17 cellular contexts compared by ENCODE assay signal in the genomic region with DNA sequence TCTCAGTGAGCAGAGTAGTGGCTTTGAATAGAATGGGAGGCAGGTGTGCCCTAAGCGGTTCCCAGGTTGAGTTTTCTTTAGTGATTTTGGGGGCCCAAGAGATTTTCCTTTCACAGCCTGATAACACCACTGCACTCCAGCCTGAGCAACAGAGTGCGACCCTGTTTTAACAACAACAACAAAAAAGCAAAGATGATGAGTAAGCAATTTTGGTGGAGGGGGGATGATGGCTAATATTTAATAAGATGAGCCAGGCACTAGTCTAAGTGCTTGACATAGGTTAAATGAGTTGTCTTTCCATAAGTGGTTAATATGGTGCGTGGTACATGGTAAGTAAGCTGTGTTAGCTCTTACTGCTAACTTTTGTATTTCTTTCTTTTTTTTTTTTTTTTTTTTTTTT. TPM values are rescaled to one million over a fixed set of nuclear protein-coding genes. Genes with fewer than 3 reads are reported as not detected.
DNase-seq lines count a peak whose midpoint lies in the region; ATAC-seq and TF ChIP-seq lines count a peak whose summit lies in the region.
"Had no signal": no experiment of that assay in that cellular context is flagged by ENCODE, and none has a peak within 500 bp of the region (broad histone marks: within the 10 kb centered on the region; RNA-seq: fewer than 3 reads in every experiment).

No MANE protein-coding gene starts in this region.

- H3K79me2 ChIP-seq in PC-3 (ENCODE audit: low read length) = peaks cover 41% of the 10 kb centered on the region
- peaks cover 53% of the 10 kb centered on the region for H3K79me2 ChIP-seq in hepatocyte
- peaks cover 46% of the 10 kb centered on the region for H3K79me2 ChIP-seq in Karpas-422 (ENCODE audit: low read length)

- no peak for ATAC-seq in PC-3
- no peak for ATAC-seq in stimulated activated memory B cell treated with anti-CD40 and anti-IgM and Interleukin-4, amounts not matched to agents 10 μg/mL and 1 μg/mL and 100 μg/mL, for 72 hours

- H3K27me3 ChIP-seq in breast epithelium (no peaks in the 10 kb centered on the region), PC-3 (ENCODE audit: low read length) (no peaks in the 10 kb centered on the region), hepatocyte (no peaks in the 10 kb centered on the region), Karpas-422 (ENCODE audit: low read length) (no peaks in the 10 kb centered on the region)
- H3K27me3 ChIP-seq: esophagus squamous epithelium, spleen had no signal

- H3K27me3 Mint-ChIP-seq in MCF 10A (ENCODE audit: insufficient read depth, unreplicated experiment) = no peaks in the 10 kb centered on the region
- H3K27me3 Mint-ChIP-seq in stimulated activated memory B cell treated with anti-CD40 and anti-IgM and Interleukin-4, amounts not matched to agents 10 μg/mL and 1 μg/mL and 100 μg/mL, for 72 hours = no peaks in the 10 kb centered on the region
- H3K27me3 Mint-ChIP-seq: dendritic cell treated with granulocyte-macrophage colony-stimulating factor and Interleukin-4, amounts not matched to agents 40 ng/mL and 50 ng/mL, for 4 days had no signal

- H3F3A ChIP-seq in PC-3 (ENCODE audit: low read length, unreplicated experiment) = no peaks in the 10 kb centered on the region

- H3K9me2 ChIP-seq in PC-3 (replicated peaks; ENCODE audit: low read length) (no peaks in the 10 kb centered on the region), hepatocyte (replicated peaks; ENCODE audit: insufficient read depth) (no peaks in the 10 kb centered on the region), Karpas-422 (replicated peaks; ENCODE audit: insufficient read depth, low read length) (no peaks in the 10 kb centered on the region)

- BruUV-seq in MCF 10A (replicated peaks; lab: Mats Ljungman, UMichigan) = no TSS peak
- no TSS peak for BruUV-seq in PC-3 (replicated peaks; lab: Mats Ljungman, UMichigan)

- 94% methylated on average over 3 of the region's 3 CpGs for WGBS in hepatocyte (ENCODE audit: low lambda C conversion rate, missing lambda C conversion rate)

- H2AFZ ChIP-seq in PC-3 (ENCODE audit: low read length) (no peak overlapping the region), hepatocyte (no peak overlapping the region), Karpas-422 (ENCODE audit: low read length) (no peak overlapping the region)

- no peak for TF ChIP-seq POLR2A in breast epithelium (IDR thresholded peaks at IDR 0.05)

- peak overlapping the region; percentile 66 for H3K27ac Mint-ChIP-seq in MCF 10A (ENCODE audit: low read depth, unreplicated experiment)
- H3K27ac Mint-ChIP-seq in stimulated activated memory B cell treated with anti-CD40 and anti-IgM and Interleukin-4, amounts not matched to agents 10 μg/mL and 1 μg/mL and 100 μg/mL, for 72 hours = no peak overlapping the region

- no peak for TF ChIP-seq CTCF in MCF 10A (IDR thresholded peaks at IDR 0.05; ENCODE audit: unreplicated experiment)
- TF ChIP-seq CTCF in breast epithelium (IDR thresholded peaks at IDR 0.05) = no peak
- no peak for TF ChIP-seq CTCF in PC-3 (conservative IDR thresholded peaks at IDR 0.05; ENCODE audit: low read depth, low read length)
- no peak for TF ChIP-seq CTCF in hepatocyte (IDR thresholded peaks at IDR 0.05; ENCODE audit: poor library complexity)

- POLR2A ChIA-PET in MCF 10A (lab: Yijun Ruan, JAX) = interaction anchor here (0.6 to 6.9 kb wide), 12 partner anchors 12 to 160 kb away, joined by 3 to 72 read pairs (median 8); a partner anchor contains a TSS
- POLR2A ChIA-PET in PC-3 (lab: Charles Lee; ENCODE audit: unreplicated experiment) = no interaction called here

- H3K36me3 ChIP-seq in breast epithelium (peaks cover 7% of the 10 kb centered on the region), PC-3 (ENCODE audit: low read depth, low read length) (no peaks in the 10 kb centered on the region; the same call in 1 of the 2 replicates), hepatocyte (replicated peaks; ENCODE audit: insufficient read depth, low read depth) (no peaks in the 10 kb centered on the region), Karpas-422 (ENCODE audit: insufficient read depth, low read length) (no peaks in the 10 kb centered on the region)

- H3K4me1 Mint-ChIP-seq in MCF 10A (ENCODE audit: insufficient read depth, unreplicated experiment) = peaks cover 24% of the 10 kb centered on the region
- peaks cover 24% of the 10 kb centered on the region for H3K4me1 Mint-ChIP-seq in stimulated activated memory B cell treated with anti-CD40 and anti-IgM and Interleukin-4, amounts not matched to agents 10 μg/mL and 1 μg/mL and 100 μg/mL, for 72 hours

- H3K4me1 ChIP-seq in breast epithelium (no peaks in the 10 kb centered on the region), PC-3 (ENCODE audit: insufficient read depth, low read length) (peaks cover 11% of the 10 kb centered on the region; the same call in 1 of the 2 replicates), hepatocyte (ENCODE audit: insufficient read depth) (peaks cover 9% of the 10 kb centered on the region), Karpas-422 (ENCODE audit: low read length) (peaks cover 21% of the 10 kb centered on the region)

- H3K4me2 ChIP-seq in PC-3 (ENCODE audit: low read length) (peak overlapping the region; percentile 90), hepatocyte (peak overlapping the region; percentile 84), Karpas-422 (ENCODE audit: low read depth, low read length, poor library complexity, severe bottlenecking) (no peak overlapping the region)

- H3K4me3 Mint-ChIP-seq in MCF 10A (ENCODE audit: unreplicated experiment) = peak overlapping the region; percentile 90
- H3K4me3 Mint-ChIP-seq in stimulated activated memory B cell treated with anti-CD40 and anti-IgM and Interleukin-4, amounts not matched to agents 10 μg/mL and 1 μg/mL and 100 μg/mL, for 72 hours = peak overlapping the region; percentile 15

- peak overlapping the region in 1 of 2 donors; percentile 93 for H3K27ac ChIP-seq in breast epithelium
- H3K27ac ChIP-seq in PC-3 (ENCODE audit: low read length) = no peak overlapping the region
- no peak overlapping the region for H3K27ac ChIP-seq in hepatocyte
- no peak overlapping the region for H3K27ac ChIP-seq in Karpas-422 (ENCODE audit: low read length)
- H3K27ac ChIP-seq: SK-N-MC had no signal

- no peaks in the 10 kb centered on the region for H3K9me3 ChIP-seq in breast epithelium
- H3K9me3 ChIP-seq in PC-3 (ENCODE audit: low read length) = no peaks in the 10 kb centered on the region
- no peaks in the 10 kb centered on the region for H3K9me3 ChIP-seq in hepatocyte (ENCODE audit: low read depth)
- H3K9me3 ChIP-seq in Karpas-422 (ENCODE audit: low read length) = no peaks in the 10 kb centered on the region
- H3K9me3 ChIP-seq: esophagus squamous epithelium, spleen had no signal

- intact Hi-C loops in MCF 10A (cut with micrococcal nuclease) (no loop called here), breast epithelium (cut with DNase I; ENCODE audit: low total_unique reads) (no loop called here), PC-3 (cut with micrococcal nuclease) (no loop called here)

- H4K20me1 ChIP-seq in PC-3 (ENCODE audit: low read length) = no peaks in the 10 kb centered on the region
- H4K20me1 ChIP-seq in hepatocyte (ENCODE audit: insufficient read depth, poor library complexity, severe bottlenecking) = peaks cover 25% of the 10 kb centered on the region
- H4K20me1 ChIP-seq in Karpas-422 (ENCODE audit: insufficient read depth, low read depth, low read length) = no peaks in the 10 kb centered on the region

- H3K36me3 Mint-ChIP-seq in MCF 10A (ENCODE audit: insufficient read depth, unreplicated experiment) = peaks cover 28% of the 10 kb centered on the region
- peaks cover 5% of the 10 kb centered on the region for H3K36me3 Mint-ChIP-seq in stimulated activated memory B cell treated with anti-CD40 and anti-IgM and Interleukin-4, amounts not matched to agents 10 μg/mL and 1 μg/mL and 100 μg/mL, for 72 hours

- peak overlapping the region in 1 of 3 donors; percentile 95 for H3K4me3 ChIP-seq in breast epithelium
- peak overlapping the region; percentile 96; the same call in 1 of the 2 replicates for H3K4me3 ChIP-seq in PC-3 (ENCODE audit: low read length)
- no peak overlapping the region for H3K4me3 ChIP-seq in hepatocyte
- no peak overlapping the region for H3K4me3 ChIP-seq in Karpas-422 (ENCODE audit: low read length)

- H3K9ac ChIP-seq in PC-3 (ENCODE audit: low read length) = no peak overlapping the region
- no peak overlapping the region for H3K9ac ChIP-seq in Karpas-422 (ENCODE audit: low read length)

- CTCF ChIA-PET in MCF 10A (lab: Yijun Ruan, JAX) = interaction anchor here (0.6 to 7.1 kb wide), 12 partner anchors 12 to 549 kb away, joined by 3 to 71 read pairs (median 6); no protein-coding TSS in a partner anchor
- CTCF ChIA-PET in PC-3 (lab: Charles Lee) = no interaction called here

- DNase-seq in MCF 10A (ENCODE audit: unreplicated experiment) = no peak
- DNase-seq in breast epithelium (ENCODE audit: low spot score in 2 of 2) = no peak
- DNase-seq in PC-3 = no peak
- DNase-seq in hepatocyte (ENCODE audit: low spot score) = no peak
- DNase-seq in Karpas-422 = no peak
- DNase-seq in hypothalamus (lab: John Stamatoyannopoulos, UW) = no peak
- DNase-seq in mucosa of gallbladder (ENCODE audit: low spot score) = no peak
- DNase-seq: activated T-cell treated with anti-CD3 and anti-CD28 coated beads for 4 hours, amniotic stem cell, esophagus squamous epithelium, NCI-H2171, spleen, substantia nigra had no signal

- H3K9me3 Mint-ChIP-seq in MCF 10A (ENCODE audit: unreplicated experiment) = no peaks in the 10 kb centered on the region
- no peaks in the 10 kb centered on the region for H3K9me3 Mint-ChIP-seq in stimulated activated memory B cell treated with anti-CD40 and anti-IgM and Interleukin-4, amounts not matched to agents 10 μg/mL and 1 μg/mL and 100 μg/mL, for 72 hours
- H3K9me3 Mint-ChIP-seq: dendritic cell treated with granulocyte-macrophage colony-stimulating factor and Interleukin-4, amounts not matched to agents 40 ng/mL and 50 ng/mL, for 4 days had no signal

RNA-seq across cellular contexts. Expression of a gene that starts 2.0 kb away (rescaled TPM):
- total RNA-seq in MCF 10A (2022) = 147 and 155 TPM in 2 replicates
- 10 to 100 TPM; 43.0 to 66.7 (median 57.4) TPM for total RNA-seq in breast epithelium
- total RNA-seq in PC-3 (2014; rRNA removed) = 64.7 and 74.8 TPM in 2 replicates
- total RNA-seq in hepatocyte = 57.6 and 57.9 TPM in 2 replicates
- 74.2 and 81.5 TPM in 2 replicates for polyA plus RNA-seq in hepatocyte
- total RNA-seq in Karpas-422 (2014; rRNA removed; shearing (Covaris generic); ENCODE audit: low replicate concordance) = 49.2 and 50.3 TPM in 2 replicates
- total RNA-seq in mucosa of gallbladder = 78.8 TPM

RNA-seq across cellular contexts. Expression of a gene that starts 25.9 kb away (rescaled TPM):
- total RNA-seq in MCF 10A (2022) (0.10 and 0.33 TPM in 2 replicates), breast epithelium (1,000 to 10,000 TPM in 1 of 3 donors, 100 to 1,000 TPM in 1, 1 to 10 TPM in 1; 1.3 to 1,061 (median 367) TPM), PC-3 (2014; rRNA removed) (399 and 460 TPM in 2 replicates), hepatocyte (336 and 367 TPM in 2 replicates), mucosa of gallbladder (517 TPM)
- polyA plus RNA-seq in hepatocyte = 333 and 361 TPM in 2 replicates
- 0.19 and 0.76 TPM in 2 replicates for total RNA-seq in Karpas-422 (2014; rRNA removed; shearing (Covaris generic); ENCODE audit: low replicate concordance)

RNA-seq across cellular contexts. Expression of a gene that starts 29.1 kb away (rescaled TPM):
- total RNA-seq in MCF 10A (2022) = 157 and 171 TPM in 2 replicates
- 10 to 100 TPM; 24.5 to 30.1 (median 26.2) TPM for total RNA-seq in breast epithelium
- 50.9 and 57.7 TPM in 2 replicates for total RNA-seq in PC-3 (2014; rRNA removed)
- 54.5 and 65.0 TPM in 2 replicates for total RNA-seq in hepatocyte
- polyA plus RNA-seq in hepatocyte = 88.3 and 90.1 TPM in 2 replicates
- total RNA-seq in Karpas-422 (2014; rRNA removed; shearing (Covaris generic); ENCODE audit: low replicate concordance) = 35.6 and 39.8 TPM in 2 replicates
- total RNA-seq in mucosa of gallbladder = 37.5 TPM

RNA-seq across cellular contexts. Expression of a gene that starts 38.1 kb away (rescaled TPM):
- total RNA-seq in MCF 10A (2022) = not detected in 2 replicates
- total RNA-seq in breast epithelium = 10 to 100 TPM; 60.0 to 92.2 (median 87.2) TPM
- total RNA-seq in PC-3 (2014; rRNA removed) = 0.06 and 0.07 TPM in 2 replicates
- total RNA-seq in hepatocyte = 8.6 and 8.7 TPM in 2 replicates
- 6.4 and 9.0 TPM in 2 replicates for polyA plus RNA-seq in hepatocyte
- not detected in 2 replicates for total RNA-seq in Karpas-422 (2014; rRNA removed; shearing (Covaris generic); ENCODE audit: low replicate concordance)
- 257 TPM for total RNA-seq in mucosa of gallbladder
- total RNA-seq: Daoy had no signal
